In genomic region chr1:205667909-205668643, GRCh38 we compare ENCODE assay signal across 17 cellular contexts. TPM values are rescaled to one million over a fixed set of nuclear protein-coding genes. Genes with fewer than 3 reads are reported as not detected.
DNase-seq lines count a peak whose midpoint lies in the region; ATAC-seq and TF ChIP-seq lines count a peak whose summit lies in the region.
"Had no signal": no experiment of that assay in that cellular context is flagged by ENCODE, and none has a peak within 500 bp of the region (broad histone marks: within the 10 kb centered on the region; RNA-seq: fewer than 3 reads in every experiment).

No MANE protein-coding gene starts in this region.

- no peak for TF ChIP-seq CTCF in brain (conservative IDR thresholded peaks at IDR 0.05)
- TF ChIP-seq CTCF in right lobe of liver (IDR thresholded peaks at IDR 0.05) = no peak
- no peak for TF ChIP-seq CTCF in heart left ventricle (IDR thresholded peaks at IDR 0.05)

- no peak overlapping the region for H3K4me3 Mint-ChIP-seq in activated naive CD8-positive, alpha-beta T cell treated with anti-CD3 and anti-CD28 coated beads for 36 hours
- H3K4me3 Mint-ChIP-seq in activated naive CD8-positive, alpha-beta T cell treated with anti-CD3 and anti-CD28 coated beads, Interleukin-2, amount 50 U/mL, for 24 hours = no peak overlapping the region
- peak overlapping the region in 3 of 5 experiments; percentile 21 to 60 (median 31) for H3K4me3 Mint-ChIP-seq in brain
- H3K4me3 Mint-ChIP-seq: activated CD8-positive, alpha-beta T cell treated with anti-CD3 and anti-CD28 coated beads for 36 hours; T-helper 2 cell treated with Interferon-gamma antibody and Interleukin-4, amounts not matched to agents 5 μg/mL and 100 μg/mL, for 36 hours had no signal

- peak overlapping the region; percentile 13 for H3K27ac Mint-ChIP-seq in activated naive CD8-positive, alpha-beta T cell treated with anti-CD3 and anti-CD28 coated beads for 36 hours
- H3K27ac Mint-ChIP-seq in activated naive CD8-positive, alpha-beta T cell treated with anti-CD3 and anti-CD28 coated beads, Interleukin-2, amount 50 U/mL, for 24 hours = no peak overlapping the region
- peak overlapping the region in 4 of 5 experiments; percentile 14 to 93 (median 69) for H3K27ac Mint-ChIP-seq in brain
- H3K27ac Mint-ChIP-seq: activated CD8-positive, alpha-beta T cell treated with anti-CD3 and anti-CD28 coated beads for 36 hours; T-helper 2 cell treated with Interferon-gamma antibody and Interleukin-4, amounts not matched to agents 5 μg/mL and 100 μg/mL, for 36 hours had no signal

- WGBS in right lobe of liver (ENCODE audit: insufficient coverage, low coverage, low lambda C conversion rate, missing lambda C conversion rate) = 57% methylated on average over 8 of the region's 11 CpGs
- WGBS in heart left ventricle, 4 donors = 80 to 92% (median 86%) methylated on average over 11 of the region's 11 CpGs

- ATAC-seq in activated naive CD8-positive, alpha-beta T cell treated with anti-CD3 and anti-CD28 coated beads, Interleukin-2, amount 50 U/mL, for 24 hours = no peak
- ATAC-seq in right lobe of liver = no peak
- ATAC-seq in heart left ventricle = no peak
- ATAC-seq: body of pancreas had no signal

- H3K9me3 ChIP-seq in right lobe of liver (no peaks in the 10 kb centered on the region), heart left ventricle (no peaks in the 10 kb centered on the region)
- H3K9me3 ChIP-seq: body of pancreas, tibial nerve had no signal

- no peaks in the 10 kb centered on the region for H3K9me3 Mint-ChIP-seq in activated naive CD8-positive, alpha-beta T cell treated with anti-CD3 and anti-CD28 coated beads for 36 hours
- no peaks in the 10 kb centered on the region for H3K9me3 Mint-ChIP-seq in activated naive CD8-positive, alpha-beta T cell treated with anti-CD3 and anti-CD28 coated beads, Interleukin-2, amount 50 U/mL, for 24 hours
- H3K9me3 Mint-ChIP-seq in brain = no peaks in the 10 kb centered on the region
- H3K9me3 Mint-ChIP-seq: activated CD8-positive, alpha-beta T cell treated with anti-CD3 and anti-CD28 coated beads for 36 hours; T-helper 2 cell treated with Interferon-gamma antibody and Interleukin-4, amounts not matched to agents 5 μg/mL and 100 μg/mL, for 36 hours had no signal

- TF ChIP-seq POLR2A in right lobe of liver (IDR thresholded peaks at IDR 0.05) (no peak), heart left ventricle (IDR thresholded peaks at IDR 0.05) (no peak)

- no peak for DNase-seq in activated naive CD8-positive, alpha-beta T cell treated with anti-CD3 and anti-CD28 coated beads for 36 hours
- DNase-seq in activated naive CD8-positive, alpha-beta T cell treated with anti-CD3 and anti-CD28 coated beads, Interleukin-2, amount 50 U/mL, for 24 hours = no peak
- DNase-seq in right lobe of liver (peak in 2 of 3 donors; percentile 38 to 63), cortex of kidney (lab: John Stamatoyannopoulos, UW) (no peak), DMS53 (lab: John Stamatoyannopoulos, UW) (no peak), heart left ventricle (no peak)
- DNase-seq: activated CD8-positive, alpha-beta T cell treated with anti-CD3 and anti-CD28 coated beads for 36 hours; activated effector memory CD4-positive, alpha-beta T cell treated with Interleukin-2 at 50 U/mL for 16 hours; body of pancreas; DMS 273 treated with DMSO at 0.1 percent for 48 hours; NCI-H1417; NCI-H446 had no signal

- H3K36me3 ChIP-seq in right lobe of liver (peaks cover 0 to 9% (median 0%) of the 10 kb centered on the region in 4 donors), heart left ventricle (no peaks in the 10 kb centered on the region)
- H3K36me3 ChIP-seq: tibial nerve had no signal

- H3K27me3 ChIP-seq in right lobe of liver (no peaks in the 10 kb centered on the region), heart left ventricle (no peaks in the 10 kb centered on the region)
- H3K27me3 ChIP-seq: body of pancreas had no signal

- H3K27me3 Mint-ChIP-seq in activated naive CD8-positive, alpha-beta T cell treated with anti-CD3 and anti-CD28 coated beads for 36 hours = peaks cover 7% of the 10 kb centered on the region
- H3K27me3 Mint-ChIP-seq in activated naive CD8-positive, alpha-beta T cell treated with anti-CD3 and anti-CD28 coated beads, Interleukin-2, amount 50 U/mL, for 24 hours = peaks cover 11% of the 10 kb centered on the region
- H3K27me3 Mint-ChIP-seq in brain = peaks cover 4% of the 10 kb centered on the region

- peaks cover 0 to 85% (median 38%) of the 10 kb centered on the region in 4 donors for H3K4me1 ChIP-seq in right lobe of liver
- peaks cover 0 to 32% (median 2%) of the 10 kb centered on the region in 12 donors for H3K4me1 ChIP-seq in heart left ventricle

- H3K4me1 Mint-ChIP-seq in activated naive CD8-positive, alpha-beta T cell treated with anti-CD3 and anti-CD28 coated beads for 36 hours = peaks cover 15% of the 10 kb centered on the region
- H3K4me1 Mint-ChIP-seq in activated naive CD8-positive, alpha-beta T cell treated with anti-CD3 and anti-CD28 coated beads, Interleukin-2, amount 50 U/mL, for 24 hours = peaks cover 29% of the 10 kb centered on the region
- H3K4me1 Mint-ChIP-seq in brain = peaks cover 78% of the 10 kb centered on the region

- H3K27ac ChIP-seq in right lobe of liver (peak overlapping the region in 1 of 3 donors; percentile 77), temporal lobe (ENCODE audit: low read depth, low read length) (peak overlapping the region; percentile 92), heart left ventricle (no peak overlapping the region)
- H3K27ac ChIP-seq: body of pancreas, RWPE1, tibial nerve had no signal

- intact Hi-C loops in right lobe of liver (cut with DNase I) (loop anchor here in 1 of 2 donors (10.0 kb wide), 2 partner anchors 47 to 317 kb away; no protein-coding TSS in a partner anchor), heart left ventricle (cut with DNase I) (no loop called here)

- H3K36me3 Mint-ChIP-seq in activated naive CD8-positive, alpha-beta T cell treated with anti-CD3 and anti-CD28 coated beads for 36 hours = no peaks in the 10 kb centered on the region
- H3K36me3 Mint-ChIP-seq in activated naive CD8-positive, alpha-beta T cell treated with anti-CD3 and anti-CD28 coated beads, Interleukin-2, amount 50 U/mL, for 24 hours (ENCODE audit: low read depth) = no peaks in the 10 kb centered on the region
- no peaks in the 10 kb centered on the region for H3K36me3 Mint-ChIP-seq in brain

- H3K4me3 ChIP-seq in right lobe of liver = peak overlapping the region in 1 of 3 donors; percentile 79
- H3K4me3 ChIP-seq in heart left ventricle = no peak overlapping the region
- H3K4me3 ChIP-seq: body of pancreas, tibial nerve had no signal

RNA-seq across cellular contexts. Expression of gene SLC45A3, which starts 12.2 kb away (rescaled TPM):
- under 1 TPM; 0.44 to 0.45 TPM for total RNA-seq in activated naive CD8-positive, alpha-beta T cell treated with anti-CD3 and anti-CD28 coated beads for 36 hours
- polyA plus RNA-seq in brain (ENCODE audit: insufficient read depth, low read depth, low replicate concordance) = 16.4 TPM
- total RNA-seq in right lobe of liver = 10 to 100 TPM in 2 of 6 experiments, 1 to 10 TPM in 4; 6.9 to 27.0 (median 7.9) TPM
- total RNA-seq in temporal lobe = 1.2 TPM
- total RNA-seq in heart left ventricle = 1 to 10 TPM; 1.2 to 6.1 (median 2.6) TPM
- 1 to 10 TPM; 2.6 to 3.3 TPM for polyA plus RNA-seq in heart left ventricle

RNA-seq across cellular contexts. Expression of gene ELK4, which starts 36.3 kb away (rescaled TPM):
- 10 to 100 TPM; 71.0 to 76.9 TPM for total RNA-seq in activated naive CD8-positive, alpha-beta T cell treated with anti-CD3 and anti-CD28 coated beads for 36 hours
- polyA plus RNA-seq in brain (ENCODE audit: insufficient read depth, low read depth, low replicate concordance) (1.8 TPM), heart left ventricle (10 to 100 TPM in 1 of 2 donors, 1 to 10 TPM in 1; 5.0 to 11.3 TPM)
- total RNA-seq in right lobe of liver (10 to 100 TPM; 15.1 to 39.2 (median 26.9) TPM), temporal lobe (9.1 TPM), heart left ventricle (10 to 100 TPM; 18.5 to 54.9 (median 36.5) TPM)

Comparison
In these comparisons a context has a peak if more than half of its experiments do, and no peak if none do; other contexts are left out.
1. DNase-seq: peak in right lobe of liver (2 of 3); none in activated naive CD8-positive, alpha-beta T cell treated with anti-CD3 and anti-CD28 coated beads for 36 hours (single experiment), activated naive CD8-positive, alpha-beta T cell treated with anti-CD3 and anti-CD28 coated beads, Interleukin-2, amount 50 U/mL, for 24 hours (single experiment), cortex of kidney (single experiment), DMS53 (single experiment) and heart left ventricle (0 of 5).
2. H3K4me3 Mint-ChIP-seq: peak in brain (3 of 5); none in activated naive CD8-positive, alpha-beta T cell treated with anti-CD3 and anti-CD28 coated beads for 36 hours (single experiment) and activated naive CD8-positive, alpha-beta T cell treated with anti-CD3 and anti-CD28 coated beads, Interleukin-2, amount 50 U/mL, for 24 hours (single experiment).